ENCODE assay signal across 19 cellular contexts in the genomic region with DNA sequence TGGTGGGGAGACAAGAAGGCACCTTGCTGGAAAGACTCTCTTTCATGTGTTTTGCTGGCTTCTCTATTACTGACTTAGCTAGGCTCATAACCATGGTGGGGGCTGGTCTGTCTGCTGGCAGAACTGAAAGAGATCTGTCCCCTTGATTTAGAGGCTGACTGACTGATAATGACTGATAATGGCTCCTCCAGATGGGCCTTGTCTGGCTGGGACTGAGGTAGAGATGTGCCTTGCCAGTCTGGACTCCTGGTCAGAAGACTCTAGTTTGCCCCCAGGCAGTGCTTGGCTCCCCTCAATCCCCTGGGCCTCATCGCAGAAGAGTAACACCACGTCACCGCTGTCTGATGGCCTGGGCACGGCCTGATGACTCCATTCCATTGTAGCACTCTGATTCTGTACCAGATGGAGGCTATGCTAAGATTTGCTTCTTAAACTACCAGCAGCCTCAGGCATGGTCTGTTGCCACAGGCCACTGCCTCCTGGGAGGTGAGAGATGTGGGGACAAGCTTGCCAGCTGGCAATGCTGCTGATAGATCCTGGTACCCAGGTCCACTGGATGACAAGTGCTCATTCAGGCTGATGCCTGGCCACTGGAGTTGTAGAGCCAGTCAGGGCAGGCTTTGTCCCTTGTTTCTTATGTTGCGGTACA. TPM values are rescaled to one million over a fixed set of nuclear protein-coding genes. Genes with fewer than 3 reads are reported as not detected.
"Had no signal": no experiment of that assay in that cellular context is flagged by ENCODE, and none has a peak within 500 bp of the region (broad histone marks: within the 10 kb centered on the region; RNA-seq: fewer than 3 reads in every experiment).

No MANE protein-coding gene starts in this region.

- H3K36me3 ChIP-seq: cardiac muscle cell had no signal

- H3K4me1 ChIP-seq: pancreas, spleen had no signal

- H3K9me3 Mint-ChIP-seq: activated CD4-positive, alpha-beta T cell treated with anti-CD3 and anti-CD28 coated beads, Interleukin-2, amount 10 ng/mL, durations not matched to agents 7 days and 5 days; activated T-cell treated with anti-CD3 and anti-CD28 coated beads, Interleukin-2, amount 50 U/mL, for 72 hours had no signal

- H3K4me3 ChIP-seq: adrenal gland, cardiac muscle cell, lung, pancreas, spleen had no signal

- H3K4me3 Mint-ChIP-seq: activated CD4-positive, alpha-beta T cell treated with anti-CD3 and anti-CD28 coated beads, Interleukin-2, amount 10 ng/mL, durations not matched to agents 7 days and 5 days; activated T-cell treated with anti-CD3 and anti-CD28 coated beads, Interleukin-2, amount 50 U/mL, for 72 hours; naive B cell; stimulated activated memory B cell treated with anti-CD40 and anti-IgM and Interleukin-4, amounts not matched to agents 10 μg/mL and 1 μg/mL and 100 μg/mL, for 72 hours had no signal

- H3K27ac Mint-ChIP-seq: activated CD4-positive, alpha-beta T cell treated with anti-CD3 and anti-CD28 coated beads, Interleukin-2, amount 10 ng/mL, durations not matched to agents 7 days and 5 days; activated T-cell treated with anti-CD3 and anti-CD28 coated beads, Interleukin-2, amount 50 U/mL, for 72 hours; stimulated activated memory B cell treated with anti-CD40 and anti-IgM and Interleukin-4, amounts not matched to agents 10 μg/mL and 1 μg/mL and 100 μg/mL, for 72 hours had no signal

- ATAC-seq: activated naive CD4-positive, alpha-beta T cell treated with anti-CD3 and anti-CD28 coated beads, Interleukin-2, amount 50 U/mL, for 72 hours; activated T-cell treated with anti-CD3 and anti-CD28 coated beads, Interleukin-2, amount 50 U/mL, for 72 hours; left lobe of liver; pancreas; stimulated activated memory B cell treated with anti-CD40 and anti-IgM and Interleukin-4, amounts not matched to agents 10 μg/mL and 1 μg/mL and 100 μg/mL, for 72 hours had no signal

- H3K27me3 Mint-ChIP-seq: activated CD4-positive, alpha-beta T cell treated with anti-CD3 and anti-CD28 coated beads, Interleukin-2, amount 10 ng/mL, durations not matched to agents 7 days and 5 days; naive B cell; stimulated activated memory B cell treated with anti-CD40 and anti-IgM and Interleukin-4, amounts not matched to agents 10 μg/mL and 1 μg/mL and 100 μg/mL, for 72 hours had no signal

- H3K4me1 Mint-ChIP-seq: activated CD4-positive, alpha-beta T cell treated with anti-CD3 and anti-CD28 coated beads, Interleukin-2, amount 10 ng/mL, durations not matched to agents 7 days and 5 days; stimulated activated memory B cell treated with anti-CD40 and anti-IgM and Interleukin-4, amounts not matched to agents 10 μg/mL and 1 μg/mL and 100 μg/mL, for 72 hours had no signal

- DNase-seq: activated CD4-positive, alpha-beta T cell treated with anti-CD3 and anti-CD28 coated beads, Interleukin-2, amount 10 ng/mL, durations not matched to agents 7 days and 5 days; activated gamma-delta T cell; activated T-cell treated with anti-CD3 and anti-CD28 coated beads, Interleukin-2, amount 50 U/mL, for 72 hours; hypothalamus; naive B cell; spleen; stimulated activated CD4-positive, alpha-beta T cell treated with anti-CD3 and anti-CD28 coated beads, Interleukin-4, amount 100 ng/mL, for 4 hours; T-helper 1 cell; T1000 had no signal

- H3K27ac ChIP-seq: adrenal gland, cardiac muscle cell, epithelial cell of prostate, pancreas, spleen had no signal

- H3K27me3 ChIP-seq: adrenal gland, cardiac muscle cell, pancreas, spleen had no signal

- H3K9me3 ChIP-seq: adrenal gland, pancreas, spleen had no signal

RNA-seq across cellular contexts. Expression of gene OVCH2, which starts 52.1 kb away (rescaled TPM):
- total RNA-seq: activated CD4-positive, alpha-beta T cell treated with anti-CD3 and anti-CD28 coated beads, Interleukin-2, amount 10 ng/mL, durations not matched to agents 7 days and 5 days; activated naive CD4-positive, alpha-beta T cell treated with anti-CD3 and anti-CD28 coated beads, Interleukin-2, amount 50 U/mL, for 72 hours; activated T-cell treated with anti-CD3 and anti-CD28 coated beads, Interleukin-2, amount 50 U/mL, for 72 hours; adrenal gland; cardiac muscle cell; dermis microvascular lymphatic vessel endothelial cell; left lobe of liver; mononuclear cell; spleen had no signal
- polyA plus RNA-seq: adrenal gland, cardiac muscle cell, spleen had no signal
